ENCODE assay signal across 9 cellular contexts in the genomic region with DNA sequence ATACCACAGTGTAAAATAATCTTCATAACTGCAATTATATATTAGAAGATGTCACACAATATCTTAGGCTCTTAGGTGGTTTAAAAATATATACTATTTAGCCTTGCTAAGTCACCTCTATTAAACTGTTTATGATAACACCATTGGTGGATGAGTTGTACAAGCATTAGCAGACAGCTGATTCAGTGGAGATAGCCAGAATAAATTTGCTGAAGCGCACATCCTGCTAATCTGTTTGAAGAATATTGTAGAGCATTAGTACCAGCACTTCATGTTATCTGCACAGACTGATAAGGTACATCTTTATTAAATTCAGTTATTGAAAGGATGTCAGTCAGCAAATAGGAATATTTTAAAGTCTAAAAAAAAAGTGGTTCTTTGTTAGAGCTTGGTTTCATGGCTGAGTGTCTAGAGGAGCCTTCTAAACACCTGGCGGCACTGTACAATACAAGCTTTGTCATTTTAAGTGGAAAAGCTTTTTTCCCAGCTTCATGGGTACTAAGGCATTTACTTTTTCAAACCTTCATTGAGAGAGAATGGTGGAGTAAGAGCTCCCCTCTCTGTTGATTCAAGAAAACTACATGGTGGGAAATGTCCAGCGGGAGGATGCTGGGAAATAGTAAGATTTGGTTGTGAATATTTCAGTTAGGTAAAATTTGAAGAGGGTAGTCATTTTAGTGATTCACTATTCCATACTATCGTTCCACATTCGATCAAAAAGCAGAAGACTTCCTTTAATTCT.
A peak's percentile ranks its signal among the peaks of the same experiment; 100 is the strongest.
DNase-seq lines count a peak whose midpoint lies in the region; ATAC-seq and TF ChIP-seq lines count a peak whose summit lies in the region.
"Had no signal": no experiment of that assay in that cellular context is flagged by ENCODE, and none has a peak within 500 bp of the region (broad histone marks: within the 10 kb centered on the region; RNA-seq: fewer than 3 reads in every experiment).

No MANE protein-coding gene starts in this region.

- intact Hi-C loops in cardiac septum (cut with DNase I) = no loop called here

- DNase-seq in GM03348 (ENCODE audit: low spot score) = peak; percentile 16
- peak; percentile 15 for DNase-seq in NB4 (ENCODE audit: low read depth)
- DNase-seq in cerebellum (ENCODE audit: low spot score) = peak; percentile 14
- no peak for DNase-seq in neural crest cell (ENCODE audit: low read depth, low spot score)
- no peak for DNase-seq in cardiac septum (ENCODE audit: low spot score)
- no peak for DNase-seq in stimulated activated CD4-positive, alpha-beta T cell treated with anti-CD3 and anti-CD28 coated beads, Interleukin-12 subunit alpha, Interleukin-12 subunit beta, amount 100 ng/mL, for 4 hours
- DNase-seq: activated CD4-positive, CD25-positive, alpha-beta regulatory T cell treated with anti-CD3 and anti-CD28 coated beads, Interleukin-2, amount 50 U/mL, for 72 hours had no signal

- TF ChIP-seq POLR2A in NB4 (IDR thresholded peaks at IDR 0.05; ENCODE audit: extremely low read depth, insufficient read length) = no peak

- H3K9me3 Mint-ChIP-seq in neural crest cell = no peaks in the 10 kb centered on the region
- H3K9me3 Mint-ChIP-seq: stimulated activated naive CD8-positive, alpha-beta T cell treated with anti-CD3 and anti-CD28 coated beads, Interleukin-15, Interleukin-2, amounts not matched to agents 100 ng/mL and 50 ng/mL, for 24 hours had no signal

- no peak for ATAC-seq in GM19035 (IDR thresholded peaks at IDR 0.05; ENCODE audit: unreplicated experiment)

- no peak for TF ChIP-seq CTCF in NB4 (IDR thresholded peaks at IDR 0.05; ENCODE audit: low read depth, low read length)
- peak; percentile 70 for TF ChIP-seq CTCF in neural crest cell (conservative IDR thresholded peaks at IDR 0.05)

- no peaks in the 10 kb centered on the region for H3K36me3 Mint-ChIP-seq in neural crest cell (ENCODE audit: low read depth)

- peaks cover 25% of the 10 kb centered on the region for H3K4me1 Mint-ChIP-seq in neural crest cell

- no peak overlapping the region for H3K4me3 ChIP-seq in NB4 (ENCODE audit: low read depth, low read length)

- no peak overlapping the region for H3K27ac Mint-ChIP-seq in neural crest cell (ENCODE audit: unreplicated experiment)
- H3K27ac Mint-ChIP-seq: stimulated activated naive CD8-positive, alpha-beta T cell treated with anti-CD3 and anti-CD28 coated beads, Interleukin-15, Interleukin-2, amounts not matched to agents 100 ng/mL and 50 ng/mL, for 24 hours had no signal

- peaks cover 2% of the 10 kb centered on the region for H3K27me3 Mint-ChIP-seq in neural crest cell (ENCODE audit: low read depth)

- H3K4me3 Mint-ChIP-seq in neural crest cell = no peak overlapping the region
- H3K4me3 Mint-ChIP-seq: stimulated activated naive CD8-positive, alpha-beta T cell treated with anti-CD3 and anti-CD28 coated beads, Interleukin-15, Interleukin-2, amounts not matched to agents 100 ng/mL and 50 ng/mL, for 24 hours had no signal

Comparison
In these comparisons a context has a peak if more than half of its experiments do, and no peak if none do; other contexts are left out.
1. DNase-seq: peak in GM03348 (single experiment), NB4 (single experiment) and cerebellum (single experiment); none in neural crest cell (single experiment), cardiac septum (single experiment) and stimulated activated CD4-positive, alpha-beta T cell treated with anti-CD3 and anti-CD28 coated beads, Interleukin-12 subunit alpha, Interleukin-12 subunit beta, amount 100 ng/mL, for 4 hours (single experiment).